In genomic region chr7:102682560-102682959, GRCh38 we compare ENCODE assay signal across 15 cellular contexts. TPM values are rescaled to one million over a fixed set of nuclear protein-coding genes. Genes with fewer than 3 reads are reported as not detected.
"Had no signal": no experiment of that assay in that cellular context is flagged by ENCODE, and none has a peak within 500 bp of the region (broad histone marks: within the 10 kb centered on the region; RNA-seq: fewer than 3 reads in every experiment).

No MANE protein-coding gene starts in this region.

RNA-seq across cellular contexts. Expression of gene POLR2J2, which starts 11.1 kb away (rescaled TPM):
- total RNA-seq: ascending aorta had no signal

RNA-seq across cellular contexts. Expression of gene SPDYE2B, which starts 32.4 kb away (rescaled TPM):
- total RNA-seq: activated CD4-positive, alpha-beta T cell treated with anti-CD3 and anti-CD28 coated beads for 36 hours; activated CD4-positive, alpha-beta T cell treated with anti-CD3 and anti-CD28 coated beads, Interleukin-2, amount 10 ng/mL, durations not matched to agents 7 days and 5 days; activated CD8-positive, alpha-beta memory T cell treated with anti-CD3 and anti-CD28 coated beads, Interleukin-2, amount 10 ng/mL, durations not matched to agents 7 days and 5 days; activated CD8-positive, alpha-beta T cell treated with anti-CD3 and anti-CD28 coated beads, Interleukin-2, amount 10 ng/mL, durations not matched to agents 7 days and 5 days; activated naive CD8-positive, alpha-beta T cell treated with anti-CD3 and anti-CD28 coated beads, Interleukin-2, amount 10 ng/mL, durations not matched to agents 7 days and 5 days; activated T-helper 2 cell treated with anti-CD3 and anti-CD28 coated beads, Interferon-gamma antibody, Interleukin-2, Interleukin-4, amounts not matched to agents 10 μg/mL and 5 μg/mL and 100 μg/mL, durations not matched to agents 14 hours and 24 hours and 36 hours; ascending aorta; bronchial epithelial cell; cardiac muscle cell; T-cell; T-helper 1 cell treated with Interleukin-12 subunit alpha and Interleukin-12 subunit beta and Interleukin-4 antibody, amounts not matched to agents 30 ng/mL and 1 ng/mL, for 36 hours; T-helper 17 cell; T-helper 2 cell treated with Interferon-gamma antibody and Interleukin-4, amounts not matched to agents 100 ng/mL and 5 ng/mL, for 36 hours; WTC11 had no signal
- polyA plus RNA-seq: adipose tissue had no signal
